ENCODE assay signal across 8 cellular contexts in genomic region chr22:32823024-32823730, GRCh38. TPM values are rescaled to one million over a fixed set of nuclear protein-coding genes. Genes with fewer than 3 reads are reported as not detected.
A peak's percentile ranks its signal among the peaks of the same experiment; 100 is the strongest.
DNase-seq lines count a peak whose midpoint lies in the region; ATAC-seq lines count a peak whose summit lies in the region.

No MANE protein-coding gene starts in this region.

- no peak overlapping the region for H3K23ac ChIP-seq in neuronal stem cell (ENCODE audit: low read depth, low read length, poor library complexity)

- H3K79me2 ChIP-seq in Karpas-422 (ENCODE audit: low read length): no peaks in the 10 kb centered on the region

- H3K27me3 Mint-ChIP-seq in central memory CD8-positive, alpha-beta T cell: peaks cover 43% of the 10 kb centered on the region

- H3K4me3 Mint-ChIP-seq in central memory CD8-positive, alpha-beta T cell: no peak overlapping the region

- H3K14ac ChIP-seq in neuronal stem cell (ENCODE audit: low read length): no peak overlapping the region

- H3K9me3 Mint-ChIP-seq in central memory CD8-positive, alpha-beta T cell: no peaks in the 10 kb centered on the region

- H3K4me2 ChIP-seq in Karpas-422 (ENCODE audit: low read depth, low read length, poor library complexity, severe bottlenecking): no peak overlapping the region
- H3K4me2 ChIP-seq in neuronal stem cell (ENCODE audit: insufficient read depth, low read length, poor library complexity, severe bottlenecking): no peak overlapping the region

- peak overlapping the region; percentile 2 for H2BK12ac ChIP-seq in neuronal stem cell (ENCODE audit: low read length)

- no peak overlapping the region for H4K91ac ChIP-seq in neuronal stem cell (ENCODE audit: low read depth, low read length, poor library complexity)

- H3K4me1 ChIP-seq in Karpas-422 (ENCODE audit: low read length) (no peaks in the 10 kb centered on the region; the same call in 1 of the 2 replicates), neuronal stem cell (ENCODE audit: control insufficient read depth in 2 of 2, insufficient read depth in 1 of 2, low read depth in 1 of 2, low read length in 2 of 2) (peaks cover 0 to 3% of the 10 kb centered on the region in 2 donors)

- WGBS in neuronal stem cell (ENCODE audit: extremely low coverage in 2 of 2, insufficient read length in 2 of 2, insufficient replicate concordance in 1 of 2), 2 donors: no CpG with 5 or more reads among the region's 10 CpGs

- H3K9ac ChIP-seq in Karpas-422 (ENCODE audit: low read length): no peak overlapping the region
- H3K9ac ChIP-seq in neuronal stem cell (ENCODE audit: low read depth, low read length, poor library complexity): no peak overlapping the region

- no peak overlapping the region for H2AFZ ChIP-seq in Karpas-422 (ENCODE audit: low read length)
- H2AFZ ChIP-seq in neuronal stem cell (ENCODE audit: low read length): no peak overlapping the region

- no peak overlapping the region for H2AK5ac ChIP-seq in neuronal stem cell (ENCODE audit: low read depth, low read length)

- no peak overlapping the region for H2BK120ac ChIP-seq in neuronal stem cell (ENCODE audit: low read depth, low read length)

- H3K36me3 Mint-ChIP-seq in central memory CD8-positive, alpha-beta T cell (ENCODE audit: insufficient read depth): no peaks in the 10 kb centered on the region

- H3K36me3 ChIP-seq in Karpas-422 (ENCODE audit: insufficient read depth, low read length): no peaks in the 10 kb centered on the region
- H3K36me3 ChIP-seq in neuronal stem cell (replicated peaks in 1 of 2; ENCODE audit: control insufficient read depth in 2 of 2, insufficient read depth in 2 of 2, low read length in 2 of 2): no peaks in the 10 kb centered on the region

- H3K4ac ChIP-seq in neuronal stem cell (ENCODE audit: low read length): no peak overlapping the region

- no peaks in the 10 kb centered on the region for H3K79me1 ChIP-seq in neuronal stem cell (ENCODE audit: low read depth, low read length)

- DNase-seq in DMS53 (lab: John Stamatoyannopoulos, UW): peak; percentile 47
- no peak for DNase-seq in DMS53 treated with DMSO at 0.1 percent for 48 hours (lab: John Stamatoyannopoulos, UW; ENCODE audit: unreplicated experiment)
- peak; percentile 71 for DNase-seq in Karpas-422
- no peak for DNase-seq in central memory CD8-positive, alpha-beta T cell (ENCODE audit: low spot score in 2 of 2)
- no peak for DNase-seq in neuronal stem cell (ENCODE audit: low spot score)
- no peak for DNase-seq in nucleus accumbens (lab: John Stamatoyannopoulos, UW)
- no peak for DNase-seq in mesenteric fat pad (ENCODE audit: low spot score)
- DNase-seq in occipital lobe (lab: John Stamatoyannopoulos, UW): no peak

- no peaks in the 10 kb centered on the region for H3K9me3 ChIP-seq in Karpas-422 (ENCODE audit: low read length)
- no peaks in the 10 kb centered on the region for H3K9me3 ChIP-seq in neuronal stem cell (replicated peaks in 1 of 2; ENCODE audit: control insufficient read depth in 2 of 2, insufficient read depth in 1 of 2, low read depth in 1 of 2, low read length in 2 of 2)

- no peak overlapping the region for H4K8ac ChIP-seq in neuronal stem cell (ENCODE audit: low read depth, low read length)

- no peaks in the 10 kb centered on the region for H4K20me1 ChIP-seq in Karpas-422 (ENCODE audit: insufficient read depth, low read depth, low read length)

- peak overlapping the region; percentile 7 for H3K27ac Mint-ChIP-seq in central memory CD8-positive, alpha-beta T cell (ENCODE audit: low read depth)

- no peak overlapping the region for H2BK15ac ChIP-seq in neuronal stem cell (ENCODE audit: low read length)

- H3K27ac ChIP-seq in Karpas-422 (ENCODE audit: low read length) (no peak overlapping the region), neuronal stem cell (replicated peaks; ENCODE audit: low read length) (no peak overlapping the region)

- no peak overlapping the region for H2BK5ac ChIP-seq in neuronal stem cell (ENCODE audit: low read length)

- no peaks in the 10 kb centered on the region for H3K9me2 ChIP-seq in Karpas-422 (replicated peaks; ENCODE audit: insufficient read depth, low read length)

- ATAC-seq in central memory CD8-positive, alpha-beta T cell (replicated peaks; ENCODE audit: extremely low read depth, poor library complexity, severe bottlenecking): no peak

- H3K27me3 ChIP-seq in Karpas-422 (ENCODE audit: low read length): no peaks in the 10 kb centered on the region
- no peaks in the 10 kb centered on the region for H3K27me3 ChIP-seq in neuronal stem cell (ENCODE audit: control insufficient read depth in 3 of 3, insufficient read depth in 3 of 3, low read depth in 1 of 3, low read length in 3 of 3)

- peak overlapping the region; percentile 7 for H3K18ac ChIP-seq in neuronal stem cell (ENCODE audit: low read length)

- no peaks in the 10 kb centered on the region for H3K4me1 Mint-ChIP-seq in central memory CD8-positive, alpha-beta T cell

- H3K4me3 ChIP-seq in Karpas-422 (ENCODE audit: low read length) (no peak overlapping the region), neuronal stem cell (ENCODE audit: low read length in 2 of 2) (no peak overlapping the region)

RNA-seq across cellular contexts. Expression of gene TIMP3, which starts 21.7 kb away (rescaled TPM):
- not detected in 2 replicates for total RNA-seq in Karpas-422 (2014; rRNA removed; shearing (Covaris generic); ENCODE audit: low replicate concordance)
- polyA plus RNA-seq in neuronal stem cell (2013, experiment 1 of 2): 15.2 TPM
- polyA plus RNA-seq in neuronal stem cell (2013, experiment 2 of 2): 16.2 TPM
- total RNA-seq in mesenteric fat pad (493 TPM), occipital lobe (11.5 TPM)

Comparison
In these comparisons a context has a peak if more than half of its experiments do, and no peak if none do; other contexts are left out.
1. DNase-seq: peak in DMS53 (single experiment) and Karpas-422 (single experiment); none in DMS53 treated with DMSO at 0.1 percent for 48 hours (single experiment), central memory CD8-positive, alpha-beta T cell (0 of 2), neuronal stem cell (single experiment), nucleus accumbens (0 of 56), mesenteric fat pad (single experiment) and occipital lobe (single experiment).
2. RNA of gene TIMP3, which starts 21.7 kb away (total RNA-seq): 493 TPM in mesenteric fat pad (single experiment); 11.5 TPM in occipital lobe (single experiment) and not detected in Karpas-422; every median in the first group is over 10 times any median in the second.